ENCODE assay signal across 9 cellular contexts in the genomic region with DNA sequence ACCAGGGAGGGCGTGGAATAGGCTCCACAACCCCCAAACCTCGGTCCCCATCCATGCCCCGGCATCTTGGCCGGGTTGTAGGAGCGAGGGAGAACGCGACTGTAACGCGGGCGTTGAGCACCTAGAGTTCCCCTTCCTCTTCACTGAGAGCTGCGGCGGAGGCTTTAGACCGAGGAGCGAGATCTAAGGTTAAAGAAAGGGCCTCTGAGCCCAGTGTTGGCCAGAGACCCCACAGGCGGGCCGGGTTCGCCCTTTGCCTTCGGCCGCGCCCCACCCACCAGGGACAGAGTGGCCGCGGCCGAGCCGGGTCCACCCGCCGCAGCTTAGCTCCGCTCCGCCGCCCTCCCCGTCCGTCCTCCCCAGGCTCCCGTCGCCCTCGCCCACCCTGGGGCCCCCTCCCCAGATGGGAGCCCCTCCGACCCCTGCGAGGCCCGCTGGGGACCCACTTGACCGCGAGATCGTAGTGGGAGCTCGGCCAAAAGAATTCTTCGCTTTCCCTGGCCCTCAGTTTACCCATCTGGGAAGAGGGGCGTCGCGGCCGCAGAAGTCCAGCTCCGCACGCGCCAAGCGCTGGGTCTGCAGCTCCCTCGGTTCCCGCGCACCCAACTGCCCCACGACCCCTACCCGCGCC. TPM values are rescaled to one million over a fixed set of nuclear protein-coding genes. Genes with fewer than 3 reads are reported as not detected.
DNase-seq lines count a peak whose midpoint lies in the region; ATAC-seq and TF ChIP-seq lines count a peak whose summit lies in the region.
"Had no signal": no experiment of that assay in that cellular context is flagged by ENCODE, and none has a peak within 500 bp of the region (broad histone marks: within the 10 kb centered on the region; RNA-seq: fewer than 3 reads in every experiment).

No MANE protein-coding gene starts in this region.

- peaks cover 29% of the 10 kb centered on the region for H3K27me3 Mint-ChIP-seq in activated CD4-positive, alpha-beta T cell treated with anti-CD3 and anti-CD28 coated beads for 36 hours
- peaks cover 47% of the 10 kb centered on the region for H3K27me3 Mint-ChIP-seq in activated naive CD8-positive, alpha-beta T cell treated with anti-CD3 and anti-CD28 coated beads, Interleukin-2, amount 50 U/mL, for 24 hours

- H3K27me3 ChIP-seq in kidney epithelial cell (ENCODE audit: control insufficient read depth, insufficient read depth, low read length) (peaks cover 11% of the 10 kb centered on the region), thymus (ENCODE audit: control insufficient read depth, insufficient read depth) (peaks cover 39% of the 10 kb centered on the region)

- H3K4me1 ChIP-seq in thymus (ENCODE audit: control insufficient read depth, insufficient read depth, low read length): no peaks in the 10 kb centered on the region
- H3K4me1 ChIP-seq: parathyroid adenoma had no signal

- no peak for TF ChIP-seq CTCF in kidney epithelial cell (IDR thresholded peaks at IDR 0.05; ENCODE audit: insufficient read depth, low read length, poor library complexity, severe bottlenecking)

- CTCF ChIA-PET in activated CD4-positive, alpha-beta T cell treated with anti-CD3 and anti-CD28 coated beads for 36 hours (lab: Charles Lee): interaction anchor here (0.6 to 1.0 kb wide), 2 partner anchors 11 to 162 kb away, joined by 3 read pairs; no protein-coding TSS in a partner anchor

- 6% methylated on average over 56 of the region's 56 CpGs for WGBS in thymus

- H3K4me3 ChIP-seq in kidney epithelial cell (ENCODE audit: low read depth, low read length): peak overlapping the region; percentile 55
- H3K4me3 ChIP-seq in thymus (ENCODE audit: low read length): peak overlapping the region; percentile 55

- H3K27ac ChIP-seq in thymus (ENCODE audit: low read depth): no peak overlapping the region
- H3K27ac ChIP-seq: parathyroid adenoma had no signal

- H3K36me3 ChIP-seq in kidney epithelial cell (ENCODE audit: control insufficient read depth, insufficient read depth, low read length) (no peaks in the 10 kb centered on the region), thymus (ENCODE audit: control insufficient read depth, insufficient read depth) (no peaks in the 10 kb centered on the region)

- POLR2A ChIA-PET in activated CD4-positive, alpha-beta T cell treated with anti-CD3 and anti-CD28 coated beads for 36 hours (lab: Charles Lee): no interaction called here

- peaks cover 7% of the 10 kb centered on the region for H3K36me3 Mint-ChIP-seq in activated CD4-positive, alpha-beta T cell treated with anti-CD3 and anti-CD28 coated beads for 36 hours (ENCODE audit: low read depth)
- peaks cover 2% of the 10 kb centered on the region for H3K36me3 Mint-ChIP-seq in activated naive CD8-positive, alpha-beta T cell treated with anti-CD3 and anti-CD28 coated beads, Interleukin-2, amount 50 U/mL, for 24 hours (ENCODE audit: low read depth)

- H3K4me3 Mint-ChIP-seq in activated CD4-positive, alpha-beta T cell treated with anti-CD3 and anti-CD28 coated beads for 36 hours: peak overlapping the region; percentile 61
- H3K4me3 Mint-ChIP-seq in activated naive CD8-positive, alpha-beta T cell treated with anti-CD3 and anti-CD28 coated beads, Interleukin-2, amount 50 U/mL, for 24 hours: peak overlapping the region; percentile 56

- DNase-seq in activated CD4-positive, alpha-beta T cell treated with anti-CD3 and anti-CD28 coated beads for 36 hours: peak; percentile 23
- no peak for DNase-seq in activated CD4-positive, alpha-beta T cell treated with anti-CD3 and anti-CD28 coated beads, Interleukin-2, amount 50 U/mL, for 1 hour
- DNase-seq in activated naive CD8-positive, alpha-beta T cell treated with anti-CD3 and anti-CD28 coated beads, Interleukin-2, amount 50 U/mL, for 24 hours: no peak
- DNase-seq in kidney epithelial cell (ENCODE audit: low read depth) (no peak), DMS153 treated with DMSO at 0.1 percent for 48 hours (lab: John Stamatoyannopoulos, UW; ENCODE audit: unreplicated experiment) (no peak)
- no peak for DNase-seq in activated CD4-positive, CD25-positive, alpha-beta regulatory T cell treated with anti-CD3 and anti-CD28 coated beads, Interleukin-2, amount 50 U/mL, for 72 hours

- peaks cover 8% of the 10 kb centered on the region for H3K9me3 ChIP-seq in thymus (ENCODE audit: control insufficient read depth)

- peak; percentile 26 for ATAC-seq in activated CD4-positive, alpha-beta T cell treated with anti-CD3 and anti-CD28 coated beads for 36 hours
- ATAC-seq in activated naive CD8-positive, alpha-beta T cell treated with anti-CD3 and anti-CD28 coated beads, Interleukin-2, amount 50 U/mL, for 24 hours: no peak
- ATAC-seq in GM18909 (IDR thresholded peaks at IDR 0.05; ENCODE audit: poor library complexity, unreplicated experiment): no peak

- intact Hi-C loops in activated CD4-positive, alpha-beta T cell treated with anti-CD3 and anti-CD28 coated beads for 36 hours (cut with DNase I, micrococcal nuclease): no loop called here

- H3K27ac Mint-ChIP-seq in activated CD4-positive, alpha-beta T cell treated with anti-CD3 and anti-CD28 coated beads for 36 hours: no peak overlapping the region
- H3K27ac Mint-ChIP-seq in activated naive CD8-positive, alpha-beta T cell treated with anti-CD3 and anti-CD28 coated beads, Interleukin-2, amount 50 U/mL, for 24 hours: no peak overlapping the region

- no peaks in the 10 kb centered on the region for H3K9me3 Mint-ChIP-seq in activated CD4-positive, alpha-beta T cell treated with anti-CD3 and anti-CD28 coated beads for 36 hours (ENCODE audit: low read depth)
- H3K9me3 Mint-ChIP-seq in activated naive CD8-positive, alpha-beta T cell treated with anti-CD3 and anti-CD28 coated beads, Interleukin-2, amount 50 U/mL, for 24 hours: peaks cover 5% of the 10 kb centered on the region

- H3K4me1 Mint-ChIP-seq in activated CD4-positive, alpha-beta T cell treated with anti-CD3 and anti-CD28 coated beads for 36 hours: peaks cover 6% of the 10 kb centered on the region
- peaks cover 12% of the 10 kb centered on the region for H3K4me1 Mint-ChIP-seq in activated naive CD8-positive, alpha-beta T cell treated with anti-CD3 and anti-CD28 coated beads, Interleukin-2, amount 50 U/mL, for 24 hours

RNA-seq across cellular contexts. Expression of a gene that starts 0.4 kb away (rescaled TPM):
- total RNA-seq in activated CD4-positive, alpha-beta T cell treated with anti-CD3 and anti-CD28 coated beads for 36 hours: under 1 TPM; 0.09 to 0.12 TPM
- 9.4 and 11.6 TPM in 2 replicates for total RNA-seq in kidney epithelial cell
- polyA plus RNA-seq in thymus: 12.5 TPM

RNA-seq across cellular contexts. Expression of a gene that starts 38.1 kb away (rescaled TPM):
- total RNA-seq in activated CD4-positive, alpha-beta T cell treated with anti-CD3 and anti-CD28 coated beads for 36 hours: under 1 TPM; 0.14 to 0.30 TPM
- total RNA-seq in kidney epithelial cell: 0.27 and 0.29 TPM in 2 replicates
- polyA plus RNA-seq in thymus: 0.16 TPM
